15 cellular contexts compared by ENCODE assay signal in genomic region chr18:36467614-36468013, GRCh38.
"Had no signal": no experiment of that assay in that cellular context is flagged by ENCODE, and none has a peak within 500 bp of the region (broad histone marks: within the 10 kb centered on the region; RNA-seq: fewer than 3 reads in every experiment).

No MANE protein-coding gene starts in this region.

- H3K4me3 Mint-ChIP-seq: activated CD4-positive, alpha-beta memory T cell treated with anti-CD3 and anti-CD28 coated beads for 36 hours; activated naive CD8-positive, alpha-beta T cell treated with anti-CD3 and anti-CD28 coated beads for 36 hours; nephron progenitor cell had no signal

- FAIRE-seq: astrocyte, urothelium cell line had no signal

- H3K4me3 ChIP-seq: breast epithelium, transverse colon had no signal

- DNase-seq: activated CD4-positive, alpha-beta memory T cell treated with anti-CD3 and anti-CD28 coated beads for 36 hours; activated CD4-positive, alpha-beta T cell treated with anti-CD3 and anti-CD28 coated beads for 48 hours; activated naive CD4-positive, alpha-beta T cell treated with Interleukin-2 at 50 U/mL for 16 hours; activated naive CD8-positive, alpha-beta T cell treated with anti-CD3 and anti-CD28 coated beads for 36 hours; activated T-cell treated with anti-CD3 and anti-CD28 coated beads, Interleukin-2, amount 50 U/mL, for 48 hours; cortex of kidney; nephron progenitor cell; nucleus accumbens; posterior cingulate gyrus; stimulated activated CD4-positive, alpha-beta T cell treated with anti-CD3 and anti-CD28 coated beads, Interleukin-1b, Interleukin-23, amount 100 ng/mL, for 48 hours; transverse colon had no signal

- H3K4me1 ChIP-seq: breast epithelium, transverse colon had no signal

- H3K9me3 ChIP-seq: breast epithelium, transverse colon had no signal

- H3K36me3 Mint-ChIP-seq: activated CD4-positive, alpha-beta memory T cell treated with anti-CD3 and anti-CD28 coated beads for 36 hours; activated naive CD8-positive, alpha-beta T cell treated with anti-CD3 and anti-CD28 coated beads for 36 hours had no signal

- H3K27ac ChIP-seq: epithelial cell of prostate, transverse colon had no signal

- H3K27me3 ChIP-seq: breast epithelium, transverse colon had no signal

- H3K36me3 ChIP-seq: breast epithelium, transverse colon had no signal

- H3K4me1 Mint-ChIP-seq: activated naive CD8-positive, alpha-beta T cell treated with anti-CD3 and anti-CD28 coated beads for 36 hours had no signal

- H3K9me3 Mint-ChIP-seq: activated CD4-positive, alpha-beta memory T cell treated with anti-CD3 and anti-CD28 coated beads for 36 hours; activated naive CD8-positive, alpha-beta T cell treated with anti-CD3 and anti-CD28 coated beads for 36 hours; nephron progenitor cell had no signal

- H3K27ac Mint-ChIP-seq: activated CD4-positive, alpha-beta memory T cell treated with anti-CD3 and anti-CD28 coated beads for 36 hours; activated naive CD8-positive, alpha-beta T cell treated with anti-CD3 and anti-CD28 coated beads for 36 hours had no signal
